1 cellular context compared by ENCODE assay signal in genomic region chr10:49149881-49150280, GRCh38.
TF ChIP-seq lines count a peak whose summit lies in the region.

No MANE protein-coding gene starts in this region.

TF ChIP-seq in SK-N-SH treated with all-trans-retinoic acid at 6 μM for 48 hours, 23 proteins besides CTCF, POLR2A, EP300 and RAD21 (continued from another document):
- no peak for TF ChIP-seq POU6F1 (CRISPR knock-in tag; IDR thresholded peaks at IDR 0.05; ENCODE audit: borderline replicate concordance, low read depth)
- TF ChIP-seq TCF4 (CRISPR knock-in tag; IDR thresholded peaks at IDR 0.05; ENCODE audit: borderline replicate concordance), result no peak
- no peak for TF ChIP-seq BACH2 (CRISPR knock-in tag; IDR thresholded peaks at IDR 0.05; ENCODE audit: borderline replicate concordance)
- no peak for TF ChIP-seq ZNF565 (CRISPR knock-in tag; conservative IDR thresholded peaks at IDR 0.05; ENCODE audit: low read depth)
- no peak for TF ChIP-seq OSR1 (CRISPR knock-in tag; IDR thresholded peaks at IDR 0.05)
- TF ChIP-seq GLIS3 (CRISPR knock-in tag; IDR thresholded peaks at IDR 0.05), result no peak
- TF ChIP-seq PPARA (CRISPR knock-in tag; IDR thresholded peaks at IDR 0.05; ENCODE audit: borderline replicate concordance), result no peak
- TF ChIP-seq RARB (CRISPR knock-in tag; IDR thresholded peaks at IDR 0.05), result no peak
- no peak for TF ChIP-seq ZNF8 (CRISPR knock-in tag; IDR thresholded peaks at IDR 0.05)
- no peak for TF ChIP-seq TSHZ2 (CRISPR knock-in tag; IDR thresholded peaks at IDR 0.05)
- TF ChIP-seq ZFP3 (CRISPR knock-in tag; IDR thresholded peaks at IDR 0.05), result no peak
- TF ChIP-seq ZNF70 (CRISPR knock-in tag; IDR thresholded peaks at IDR 0.05), result no peak
